ENCODE assay signal across 18 cellular contexts in genomic region chr3:78689378-78689777, GRCh38.
"Had no signal": no experiment of that assay in that cellular context is flagged by ENCODE, and none has a peak within 500 bp of the region (broad histone marks: within the 10 kb centered on the region; RNA-seq: fewer than 3 reads in every experiment).

No MANE protein-coding gene starts in this region.

- H3K27me3 ChIP-seq: esophagus squamous epithelium, hepatocyte, right atrium auricular region, testis, upper lobe of left lung had no signal

- H3K79me2 ChIP-seq: hepatocyte had no signal

- H2AFZ ChIP-seq: hepatocyte had no signal

- H3K4me2 ChIP-seq: hepatocyte had no signal

- H3K9me3 ChIP-seq: esophagus squamous epithelium, prostate gland, testis, upper lobe of left lung had no signal

- H3K4me3 ChIP-seq: esophagus squamous epithelium, hepatocyte, prostate gland, right atrium auricular region, testis, upper lobe of left lung had no signal

- H3K27ac ChIP-seq: esophagus squamous epithelium, hepatocyte, prostate gland, right atrium auricular region, testis, upper lobe of left lung had no signal

- H3K4me1 ChIP-seq: esophagus squamous epithelium, prostate gland, right atrium auricular region, testis, upper lobe of left lung had no signal

- H3K36me3 ChIP-seq: prostate gland, right atrium auricular region, upper lobe of left lung had no signal

- DNase-seq: activated CD4-positive, alpha-beta T cell treated with anti-CD3 and anti-CD28 coated beads, Interleukin-2, amount 10 ng/mL, durations not matched to agents 24 days and 14 days; activated CD8-positive, alpha-beta T cell treated with anti-CD3 and anti-CD28 coated beads for 36 hours; activated naive CD4-positive, alpha-beta T cell treated with anti-CD3 and anti-CD28 coated beads for 36 hours; activated T-cell treated with anti-CD3 and anti-CD28 coated beads, Interleukin-2, amount 50 U/mL, for 24 hours; caudate nucleus; effector memory CD8-positive, alpha-beta T cell; esophagus squamous epithelium; mesendoderm; naive thymus-derived CD4-positive, alpha-beta T cell; small intestine; stimulated activated CD4-positive, alpha-beta T cell treated with anti-CD3 and anti-CD28 coated beads, Interleukin-15, amount 100 ng/mL, for 24 hours; stimulated activated CD4-positive, alpha-beta T cell treated with anti-CD3 and anti-CD28 coated beads, Interleukin-2, amount 100 ng/mL, for 48 hours; stimulated activated naive CD8-positive, alpha-beta T cell treated with anti-CD3 and anti-CD28 coated beads, Interleukin-15, amount 100 ng/mL, for 72 hours; testis; upper lobe of left lung had no signal

- ATAC-seq: activated CD8-positive, alpha-beta T cell treated with anti-CD3 and anti-CD28 coated beads for 36 hours; effector memory CD8-positive, alpha-beta T cell; naive thymus-derived CD4-positive, alpha-beta T cell; stimulated activated naive CD8-positive, alpha-beta T cell treated with anti-CD3 and anti-CD28 coated beads, Interleukin-15, amount 100 ng/mL, for 72 hours had no signal
